ENCODE assay signal across 1 cellular context in the genomic region with DNA sequence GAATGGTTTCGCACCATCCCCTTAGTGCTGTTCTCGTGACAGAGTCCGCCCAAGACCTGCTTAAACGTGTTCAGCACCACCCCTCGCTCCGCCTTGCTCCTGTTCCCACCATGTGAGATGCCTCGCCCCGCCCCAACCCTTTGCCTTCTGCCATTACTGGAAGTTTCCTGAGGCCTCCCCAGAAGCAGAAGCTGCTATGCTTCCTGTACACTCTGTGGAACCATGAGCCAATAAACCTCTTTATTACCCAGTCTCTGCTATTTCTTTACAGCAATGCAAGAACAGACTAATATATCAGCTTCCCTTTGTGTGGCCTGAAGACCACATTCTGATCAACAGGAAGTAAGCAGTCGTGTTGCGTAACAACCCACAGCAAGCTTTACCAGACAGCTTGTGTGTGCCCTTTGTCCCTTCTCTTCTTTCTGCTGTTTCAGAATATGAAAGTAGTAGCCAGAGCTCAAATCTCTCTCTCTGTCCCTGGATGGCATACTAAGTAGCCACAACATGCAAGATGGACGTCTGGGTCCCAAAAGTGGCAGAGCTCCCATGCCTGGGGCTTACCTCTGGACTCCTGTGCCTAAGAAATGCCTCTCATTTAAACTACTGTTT.
TF ChIP-seq lines count a peak whose summit lies in the region.

No MANE protein-coding gene starts in this region.

TF ChIP-seq in HepG2, 621 proteins besides CTCF, POLR2A, EP300 and RAD21 (continued from another document and continues in another):
- TF ChIP-seq SAFB2 (CRISPR knock-in tag; IDR thresholded peaks at IDR 0.05; ENCODE audit: borderline replicate concordance, low read depth) (no peak), SUZ12 (IDR thresholded peaks at IDR 0.05; ENCODE audit: low read depth, low read length) (no peak), GZF1 (CRISPR knock-in tag; IDR thresholded peaks at IDR 0.05) (no peak), KLF12 (CRISPR knock-in tag; IDR thresholded peaks at IDR 0.05; ENCODE audit: borderline replicate concordance) (no peak), JARID2 (CRISPR knock-in tag; IDR thresholded peaks at IDR 0.05; ENCODE audit: insufficient replicate concordance) (no peak), ZNF3 (CRISPR knock-in tag; IDR thresholded peaks at IDR 0.05) (no peak), RFXAP (CRISPR knock-in tag; IDR thresholded peaks at IDR 0.05; ENCODE audit: borderline replicate concordance) (no peak), ZNF629 (CRISPR knock-in tag; conservative IDR thresholded peaks at IDR 0.05) (no peak), ZNF674 (CRISPR knock-in tag; IDR thresholded peaks at IDR 0.05; ENCODE audit: low read depth) (no peak), ZNF510 (CRISPR knock-in tag; IDR thresholded peaks at IDR 0.05; ENCODE audit: low read depth) (no peak), GATAD1 (CRISPR knock-in tag; IDR thresholded peaks at IDR 0.05) (peak; percentile 65; the same call in 1 of the 2 replicates), ZNF337 (CRISPR knock-in tag; IDR thresholded peaks at IDR 0.05; ENCODE audit: borderline replicate concordance, low read depth) (no peak), ELF4 (CRISPR knock-in tag; IDR thresholded peaks at IDR 0.05; ENCODE audit: borderline replicate concordance) (0 out of 2 replicates have a peak, but pooled peaks have one; percentile 59), RELA (CRISPR knock-in tag; IDR thresholded peaks at IDR 0.05) (no peak), RBAK (CRISPR knock-in tag; IDR thresholded peaks at IDR 0.05) (0 out of 2 replicates have a peak, but pooled peaks have one; percentile 38), MLLT10 (CRISPR knock-in tag; IDR thresholded peaks at IDR 0.05) (no peak), ARNT2 (CRISPR knock-in tag; IDR thresholded peaks at IDR 0.05; ENCODE audit: low read depth) (no peak), U2AF2 (IDR thresholded peaks at IDR 0.05; ENCODE audit: low read depth, low read length) (no peak), NFIC (IDR thresholded peaks at IDR 0.05; ENCODE audit: low read length) (no peak), PCBP1 (IDR thresholded peaks at IDR 0.05; ENCODE audit: borderline replicate concordance, low read depth, low read length) (no peak), ZNF792 (CRISPR knock-in tag; IDR thresholded peaks at IDR 0.05) (peak; percentile 87; the same call in 1 of the 2 replicates), ARID2 (CRISPR knock-in tag; IDR thresholded peaks at IDR 0.05; ENCODE audit: borderline replicate concordance) (no peak), ATF1 (CRISPR knock-in tag; IDR thresholded peaks at IDR 0.05) (no peak), ZNF326 (CRISPR knock-in tag; IDR thresholded peaks at IDR 0.05; ENCODE audit: borderline replicate concordance) (no peak), REXO4 (CRISPR knock-in tag; IDR thresholded peaks at IDR 0.05; ENCODE audit: borderline replicate concordance) (no peak), GABPA (IDR thresholded peaks at IDR 0.05; ENCODE audit: low read depth, low read length) (no peak), GABPA (CRISPR knock-in tag; IDR thresholded peaks at IDR 0.05; ENCODE audit: low read depth) (peak; percentile 87), SIN3A (IDR thresholded peaks at IDR 0.05; ENCODE audit: borderline replicate concordance, low read depth, low read length) (no peak), ZFP36L1 (CRISPR knock-in tag; IDR thresholded peaks at IDR 0.05) (no peak), NCOA5 (CRISPR knock-in tag; IDR thresholded peaks at IDR 0.05) (no peak), ZNF614 (CRISPR knock-in tag; IDR thresholded peaks at IDR 0.05; ENCODE audit: borderline replicate concordance) (peak; percentile 75; the same call in 1 of the 2 replicates), ERF (CRISPR knock-in tag; IDR thresholded peaks at IDR 0.05) (0 out of 2 replicates have a peak, but pooled peaks have one; percentile 51), NPAS2 (CRISPR knock-in tag; IDR thresholded peaks at IDR 0.05; ENCODE audit: borderline replicate concordance) (no peak), ZNF782 (CRISPR knock-in tag; IDR thresholded peaks at IDR 0.05; ENCODE audit: borderline replicate concordance) (no peak), IRF2 (CRISPR knock-in tag; IDR thresholded peaks at IDR 0.05) (peak; percentile 64; the same call in 1 of the 2 replicates), XRCC5 (optimal IDR thresholded peaks at IDR 0.05; ENCODE audit: low read length) (no peak), ZNF18 (CRISPR knock-in tag; IDR thresholded peaks at IDR 0.05; ENCODE audit: insufficient replicate concordance) (no peak)
- TF ChIP-seq, protein P1, sequence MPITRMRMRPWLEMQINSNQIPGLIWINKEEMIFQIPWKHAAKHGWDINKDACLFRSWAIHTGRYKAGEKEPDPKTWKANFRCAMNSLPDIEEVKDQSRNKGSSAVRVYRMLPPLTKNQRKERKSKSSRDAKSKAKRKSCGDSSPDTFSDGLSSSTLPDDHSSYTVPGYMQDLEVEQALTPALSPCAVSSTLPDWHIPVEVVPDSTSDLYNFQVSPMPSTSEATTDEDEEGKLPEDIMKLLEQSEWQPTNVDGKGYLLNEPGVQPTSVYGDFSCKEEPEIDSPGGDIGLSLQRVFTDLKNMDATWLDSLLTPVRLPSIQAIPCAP (CRISPR knock-in tag; IDR thresholded peaks at IDR 0.05; ENCODE audit: low read depth): no peak
- TF ChIP-seq, protein P2, sequence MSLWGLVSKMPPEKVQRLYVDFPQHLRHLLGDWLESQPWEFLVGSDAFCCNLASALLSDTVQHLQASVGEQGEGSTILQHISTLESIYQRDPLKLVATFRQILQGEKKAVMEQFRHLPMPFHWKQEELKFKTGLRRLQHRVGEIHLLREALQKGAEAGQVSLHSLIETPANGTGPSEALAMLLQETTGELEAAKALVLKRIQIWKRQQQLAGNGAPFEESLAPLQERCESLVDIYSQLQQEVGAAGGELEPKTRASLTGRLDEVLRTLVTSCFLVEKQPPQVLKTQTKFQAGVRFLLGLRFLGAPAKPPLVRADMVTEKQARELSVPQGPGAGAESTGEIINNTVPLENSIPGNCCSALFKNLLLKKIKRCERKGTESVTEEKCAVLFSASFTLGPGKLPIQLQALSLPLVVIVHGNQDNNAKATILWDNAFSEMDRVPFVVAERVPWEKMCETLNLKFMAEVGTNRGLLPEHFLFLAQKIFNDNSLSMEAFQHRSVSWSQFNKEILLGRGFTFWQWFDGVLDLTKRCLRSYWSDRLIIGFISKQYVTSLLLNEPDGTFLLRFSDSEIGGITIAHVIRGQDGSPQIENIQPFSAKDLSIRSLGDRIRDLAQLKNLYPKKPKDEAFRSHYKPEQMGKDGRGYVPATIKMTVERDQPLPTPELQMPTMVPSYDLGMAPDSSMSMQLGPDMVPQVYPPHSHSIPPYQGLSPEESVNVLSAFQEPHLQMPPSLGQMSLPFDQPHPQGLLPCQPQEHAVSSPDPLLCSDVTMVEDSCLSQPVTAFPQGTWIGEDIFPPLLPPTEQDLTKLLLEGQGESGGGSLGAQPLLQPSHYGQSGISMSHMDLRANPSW (CRISPR knock-in tag; IDR thresholded peaks at IDR 0.05; ENCODE audit: borderline replicate concordance): no peak
- TF ChIP-seq, protein P3, sequence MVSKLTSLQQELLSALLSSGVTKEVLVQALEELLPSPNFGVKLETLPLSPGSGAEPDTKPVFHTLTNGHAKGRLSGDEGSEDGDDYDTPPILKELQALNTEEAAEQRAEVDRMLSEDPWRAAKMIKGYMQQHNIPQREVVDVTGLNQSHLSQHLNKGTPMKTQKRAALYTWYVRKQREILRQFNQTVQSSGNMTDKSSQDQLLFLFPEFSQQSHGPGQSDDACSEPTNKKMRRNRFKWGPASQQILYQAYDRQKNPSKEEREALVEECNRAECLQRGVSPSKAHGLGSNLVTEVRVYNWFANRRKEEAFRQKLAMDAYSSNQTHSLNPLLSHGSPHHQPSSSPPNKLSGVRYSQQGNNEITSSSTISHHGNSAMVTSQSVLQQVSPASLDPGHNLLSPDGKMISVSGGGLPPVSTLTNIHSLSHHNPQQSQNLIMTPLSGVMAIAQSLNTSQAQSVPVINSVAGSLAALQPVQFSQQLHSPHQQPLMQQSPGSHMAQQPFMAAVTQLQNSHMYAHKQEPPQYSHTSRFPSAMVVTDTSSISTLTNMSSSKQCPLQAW (CRISPR knock-in tag; IDR thresholded peaks at IDR 0.05): 0 out of 2 replicates have a peak, but pooled peaks have one; percentile 29
- TF ChIP-seq, protein P4, sequence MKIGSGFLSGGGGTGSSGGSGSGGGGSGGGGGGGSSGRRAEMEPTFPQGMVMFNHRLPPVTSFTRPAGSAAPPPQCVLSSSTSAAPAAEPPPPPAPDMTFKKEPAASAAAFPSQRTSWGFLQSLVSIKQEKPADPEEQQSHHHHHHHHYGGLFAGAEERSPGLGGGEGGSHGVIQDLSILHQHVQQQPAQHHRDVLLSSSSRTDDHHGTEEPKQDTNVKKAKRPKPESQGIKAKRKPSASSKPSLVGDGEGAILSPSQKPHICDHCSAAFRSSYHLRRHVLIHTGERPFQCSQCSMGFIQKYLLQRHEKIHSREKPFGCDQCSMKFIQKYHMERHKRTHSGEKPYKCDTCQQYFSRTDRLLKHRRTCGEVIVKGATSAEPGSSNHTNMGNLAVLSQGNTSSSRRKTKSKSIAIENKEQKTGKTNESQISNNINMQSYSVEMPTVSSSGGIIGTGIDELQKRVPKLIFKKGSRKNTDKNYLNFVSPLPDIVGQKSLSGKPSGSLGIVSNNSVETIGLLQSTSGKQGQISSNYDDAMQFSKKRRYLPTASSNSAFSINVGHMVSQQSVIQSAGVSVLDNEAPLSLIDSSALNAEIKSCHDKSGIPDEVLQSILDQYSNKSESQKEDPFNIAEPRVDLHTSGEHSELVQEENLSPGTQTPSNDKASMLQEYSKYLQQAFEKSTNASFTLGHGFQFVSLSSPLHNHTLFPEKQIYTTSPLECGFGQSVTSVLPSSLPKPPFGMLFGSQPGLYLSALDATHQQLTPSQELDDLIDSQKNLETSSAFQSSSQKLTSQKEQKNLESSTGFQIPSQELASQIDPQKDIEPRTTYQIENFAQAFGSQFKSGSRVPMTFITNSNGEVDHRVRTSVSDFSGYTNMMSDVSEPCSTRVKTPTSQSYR (CRISPR knock-in tag; IDR thresholded peaks at IDR 0.05; ENCODE audit: borderline replicate concordance): no peak
- TF ChIP-seq, protein P5, sequence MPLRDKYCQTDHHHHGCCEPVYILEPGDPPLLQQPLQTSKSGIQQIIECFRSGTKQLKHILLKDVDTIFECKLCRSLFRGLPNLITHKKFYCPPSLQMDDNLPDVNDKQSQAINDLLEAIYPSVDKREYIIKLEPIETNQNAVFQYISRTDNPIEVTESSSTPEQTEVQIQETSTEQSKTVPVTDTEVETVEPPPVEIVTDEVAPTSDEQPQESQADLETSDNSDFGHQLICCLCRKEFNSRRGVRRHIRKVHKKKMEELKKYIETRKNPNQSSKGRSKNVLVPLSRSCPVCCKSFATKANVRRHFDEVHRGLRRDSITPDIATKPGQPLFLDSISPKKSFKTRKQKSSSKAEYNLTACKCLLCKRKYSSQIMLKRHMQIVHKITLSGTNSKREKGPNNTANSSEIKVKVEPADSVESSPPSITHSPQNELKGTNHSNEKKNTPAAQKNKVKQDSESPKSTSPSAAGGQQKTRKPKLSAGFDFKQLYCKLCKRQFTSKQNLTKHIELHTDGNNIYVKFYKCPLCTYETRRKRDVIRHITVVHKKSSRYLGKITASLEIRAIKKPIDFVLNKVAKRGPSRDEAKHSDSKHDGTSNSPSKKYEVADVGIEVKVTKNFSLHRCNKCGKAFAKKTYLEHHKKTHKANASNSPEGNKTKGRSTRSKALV (CRISPR knock-in tag; IDR thresholded peaks at IDR 0.05): no peak
- TF ChIP-seq, protein P6, sequence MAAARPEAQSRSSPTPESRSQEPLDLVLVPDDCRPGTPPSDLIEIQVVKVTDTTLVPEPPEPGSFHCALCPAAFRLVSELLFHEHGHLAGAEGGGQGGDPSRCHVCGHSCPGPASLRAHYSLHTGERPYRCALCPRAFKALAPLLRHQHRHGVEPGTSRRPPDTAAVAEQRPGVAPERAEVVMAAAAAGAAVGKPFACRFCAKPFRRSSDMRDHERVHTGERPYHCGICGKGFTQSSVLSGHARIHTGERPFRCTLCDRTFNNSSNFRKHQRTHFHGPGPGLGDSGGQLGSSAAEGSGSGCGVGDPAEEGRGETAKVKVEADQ (CRISPR knock-in tag; IDR thresholded peaks at IDR 0.05; ENCODE audit: borderline replicate concordance): no peak
- TF ChIP-seq, protein P7, sequence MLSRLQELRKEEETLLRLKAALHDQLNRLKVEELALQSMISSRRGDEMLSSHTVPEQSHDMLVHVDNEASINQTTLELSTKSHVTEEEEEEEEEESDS (CRISPR knock-in tag; IDR thresholded peaks at IDR 0.05; ENCODE audit: borderline replicate concordance): no peak
- TF ChIP-seq, protein P8, sequence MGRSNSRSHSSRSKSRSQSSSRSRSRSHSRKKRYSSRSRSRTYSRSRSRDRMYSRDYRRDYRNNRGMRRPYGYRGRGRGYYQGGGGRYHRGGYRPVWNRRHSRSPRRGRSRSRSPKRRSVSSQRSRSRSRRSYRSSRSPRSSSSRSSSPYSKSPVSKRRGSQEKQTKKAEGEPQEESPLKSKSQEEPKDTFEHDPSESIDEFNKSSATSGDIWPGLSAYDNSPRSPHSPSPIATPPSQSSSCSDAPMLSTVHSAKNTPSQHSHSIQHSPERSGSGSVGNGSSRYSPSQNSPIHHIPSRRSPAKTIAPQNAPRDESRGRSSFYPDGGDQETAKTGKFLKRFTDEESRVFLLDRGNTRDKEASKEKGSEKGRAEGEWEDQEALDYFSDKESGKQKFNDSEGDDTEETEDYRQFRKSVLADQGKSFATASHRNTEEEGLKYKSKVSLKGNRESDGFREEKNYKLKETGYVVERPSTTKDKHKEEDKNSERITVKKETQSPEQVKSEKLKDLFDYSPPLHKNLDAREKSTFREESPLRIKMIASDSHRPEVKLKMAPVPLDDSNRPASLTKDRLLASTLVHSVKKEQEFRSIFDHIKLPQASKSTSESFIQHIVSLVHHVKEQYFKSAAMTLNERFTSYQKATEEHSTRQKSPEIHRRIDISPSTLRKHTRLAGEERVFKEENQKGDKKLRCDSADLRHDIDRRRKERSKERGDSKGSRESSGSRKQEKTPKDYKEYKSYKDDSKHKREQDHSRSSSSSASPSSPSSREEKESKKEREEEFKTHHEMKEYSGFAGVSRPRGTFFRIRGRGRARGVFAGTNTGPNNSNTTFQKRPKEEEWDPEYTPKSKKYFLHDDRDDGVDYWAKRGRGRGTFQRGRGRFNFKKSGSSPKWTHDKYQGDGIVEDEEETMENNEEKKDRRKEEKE (IDR thresholded peaks at IDR 0.05): no peak
- TF ChIP-seq, protein P9, sequence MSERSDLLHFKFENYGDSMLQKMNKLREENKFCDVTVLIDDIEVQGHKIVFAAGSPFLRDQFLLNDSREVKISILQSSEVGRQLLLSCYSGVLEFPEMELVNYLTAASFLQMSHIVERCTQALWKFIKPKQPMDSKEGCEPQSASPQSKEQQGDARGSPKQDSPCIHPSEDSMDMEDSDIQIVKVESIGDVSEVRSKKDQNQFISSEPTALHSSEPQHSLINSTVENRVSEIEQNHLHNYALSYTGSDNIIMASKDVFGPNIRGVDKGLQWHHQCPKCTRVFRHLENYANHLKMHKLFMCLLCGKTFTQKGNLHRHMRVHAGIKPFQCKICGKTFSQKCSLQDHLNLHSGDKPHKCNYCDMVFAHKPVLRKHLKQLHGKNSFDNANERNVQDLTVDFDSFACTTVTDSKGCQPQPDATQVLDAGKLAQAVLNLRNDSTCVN (CRISPR knock-in tag; IDR thresholded peaks at IDR 0.05; ENCODE audit: borderline replicate concordance): no peak
